Comparison of ENCODE assay signal across 8 cellular contexts in the genomic region with DNA sequence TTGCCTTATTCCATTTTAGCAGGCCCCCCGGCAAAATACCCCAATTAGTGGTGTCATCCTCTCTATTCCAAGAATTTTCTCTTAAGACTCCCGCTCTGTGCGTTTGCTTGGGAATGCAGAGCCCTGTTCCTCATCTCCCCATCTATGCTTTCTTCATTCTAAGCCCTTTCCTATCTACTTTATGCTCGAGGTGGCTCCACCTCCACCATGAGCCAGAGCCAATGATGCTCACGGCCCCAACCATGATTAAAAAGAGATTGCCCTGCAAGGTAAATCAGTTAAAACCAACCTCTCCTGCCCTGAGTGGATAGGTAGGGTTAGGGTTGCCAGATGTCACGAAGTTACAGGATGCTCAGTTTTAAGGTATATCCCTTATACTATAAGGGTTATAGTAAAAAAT. TPM values are rescaled to one million over a fixed set of nuclear protein-coding genes. Genes with fewer than 3 reads are reported as not detected.
DNase-seq lines count a peak whose midpoint lies in the region; ATAC-seq, FAIRE-seq and TF ChIP-seq lines count a peak whose summit lies in the region.

No MANE protein-coding gene starts in this region.

- WGBS in small intestine, 3 donors = 73 to 80% (median 76%) methylated on average over 6 of the region's 6 CpGs

- no peak for ATAC-seq in GM21390 (IDR thresholded peaks at IDR 0.05; ENCODE audit: unreplicated experiment)
- no peak for ATAC-seq in HG03520 (IDR thresholded peaks at IDR 0.05; ENCODE audit: unreplicated experiment)

- H3K9me3 ChIP-seq in OCI-LY1 (ENCODE audit: low read length) = no peaks in the 10 kb centered on the region
- H3K9me3 ChIP-seq in small intestine (ENCODE audit: control insufficient read depth, low read depth) = no peaks in the 10 kb centered on the region

- no peaks in the 10 kb centered on the region for H4K20me1 ChIP-seq in OCI-LY1 (ENCODE audit: insufficient read depth, low read length)

- peaks cover 44% of the 10 kb centered on the region for H3K4me1 ChIP-seq in OCI-LY1 (ENCODE audit: insufficient read depth, low read length, severe bottlenecking)
- H3K4me1 ChIP-seq in small intestine (ENCODE audit: control insufficient read depth in 2 of 2, insufficient read depth in 1 of 2, low read depth in 1 of 2, low read length in 1 of 2) = peaks cover 0 to 8% of the 10 kb centered on the region in 2 donors

- peak overlapping the region; percentile 31; the same call in 1 of the 2 replicates for H2AFZ ChIP-seq in OCI-LY1 (ENCODE audit: low read length)

- FAIRE-seq in small intestine (lab: Jason Lieb, UNC) = no peak

- H3K9ac ChIP-seq in OCI-LY1 (ENCODE audit: low read length) = peak overlapping the region; percentile 87

- H3K27ac ChIP-seq in OCI-LY1 (ENCODE audit: low read depth, low read length, poor library complexity, severe bottlenecking) (peak overlapping the region; percentile 70), small intestine (ENCODE audit: low read depth in 1 of 2, low read length in 1 of 2) (peak overlapping the region in 1 of 2 donors; percentile 95)

- no peaks in the 10 kb centered on the region for H3K36me3 ChIP-seq in OCI-LY1 (ENCODE audit: insufficient read depth, low read length)
- no peaks in the 10 kb centered on the region for H3K36me3 ChIP-seq in small intestine (ENCODE audit: control insufficient read depth in 2 of 2, insufficient read depth in 2 of 2, low read length in 2 of 2)

- TF ChIP-seq CTCF in OCI-LY1 (IDR thresholded peaks at IDR 0.05; ENCODE audit: low read length) (no peak), osteocyte (IDR thresholded peaks at IDR 0.05) (no peak)

- peak; percentile 43 for DNase-seq in D341Med (ENCODE audit: low spot score)
- DNase-seq in cerebellar cortex (ENCODE audit: low spot score) = peak; percentile 12
- DNase-seq in osteocyte (ENCODE audit: extremely low spot score, unreplicated experiment) = no peak
- DNase-seq in small intestine = no peak
- DNase-seq in 8988T = no peak

- H3F3A ChIP-seq in OCI-LY1 (ENCODE audit: insufficient read depth, low read length) = no peaks in the 10 kb centered on the region

- H3K9me2 ChIP-seq in OCI-LY1 (ENCODE audit: low read depth, low read length) = no peaks in the 10 kb centered on the region

- H3K27ac Mint-ChIP-seq in osteocyte (ENCODE audit: unreplicated experiment) = peak overlapping the region; percentile 98

- H3K36me3 Mint-ChIP-seq in osteocyte (ENCODE audit: unreplicated experiment) = peaks cover 7% of the 10 kb centered on the region

- H3K4me3 ChIP-seq in OCI-LY1 (ENCODE audit: low read depth, low read length, poor library complexity, severe bottlenecking) (peak overlapping the region; percentile 78), small intestine (ENCODE audit: low read depth in 1 of 2, low read length in 2 of 2) (peak overlapping the region in 1 of 2 donors; percentile 92)

- H3K9me3 Mint-ChIP-seq in osteocyte (ENCODE audit: unreplicated experiment) = no peaks in the 10 kb centered on the region

- H3K27me3 Mint-ChIP-seq in osteocyte (ENCODE audit: unreplicated experiment) = no peaks in the 10 kb centered on the region

- H3K27me3 ChIP-seq in OCI-LY1 (ENCODE audit: insufficient read depth, low read length) (no peaks in the 10 kb centered on the region), small intestine (ENCODE audit: control insufficient read depth in 2 of 2, insufficient read depth in 2 of 2, low read length in 2 of 2) (no peaks in the 10 kb centered on the region)

- H3K79me2 ChIP-seq in OCI-LY1 (ENCODE audit: insufficient read depth, low read length) = peaks cover 15% of the 10 kb centered on the region; the same call in 1 of the 2 replicates

- peak overlapping the region; percentile 92 for H3K4me3 Mint-ChIP-seq in osteocyte (ENCODE audit: unreplicated experiment)

- H3K4me1 Mint-ChIP-seq in osteocyte (ENCODE audit: unreplicated experiment) = peaks cover 25% of the 10 kb centered on the region

- peak overlapping the region; percentile 92 for H3K4me2 ChIP-seq in OCI-LY1 (ENCODE audit: low read length)

RNA-seq across cellular contexts. Expression of a gene that starts 0.7 kb away (rescaled TPM):
- total RNA-seq in osteocyte = 68.2 and 75.7 TPM in 2 replicates
- polyA plus RNA-seq in small intestine = 10 to 100 TPM; 11.9 to 51.5 (median 37.3) TPM

RNA-seq across cellular contexts. Expression of a gene that starts 27.7 kb away (rescaled TPM):
- 81.7 and 81.8 TPM in 2 replicates for total RNA-seq in osteocyte
- 10 to 100 TPM; 13.2 to 20.6 (median 19.2) TPM for polyA plus RNA-seq in small intestine

RNA-seq across cellular contexts. Expression of a gene that starts 31.4 kb away (rescaled TPM):
- 8.5 and 11.8 TPM in 2 replicates for total RNA-seq in osteocyte
- polyA plus RNA-seq in small intestine = 10 to 100 TPM in 1 of 3 donors, 1 to 10 TPM in 2; 5.9 to 19.2 (median 8.6) TPM

Comparison
In these comparisons a context has a peak if more than half of its experiments do, and no peak if none do; other contexts are left out.
1. DNase-seq: peak in D341Med (single experiment) and cerebellar cortex (single experiment); none in osteocyte (single experiment), small intestine (single experiment) and 8988T (single experiment).